Comparison of ENCODE assay signal across 11 cellular contexts in genomic region chr11:83054001-83054400, GRCh38. TPM values are rescaled to one million over a fixed set of nuclear protein-coding genes. Genes with fewer than 3 reads are reported as not detected.
DNase-seq lines count a peak whose midpoint lies in the region; ATAC-seq and TF ChIP-seq lines count a peak whose summit lies in the region.
"Had no signal": no experiment of that assay in that cellular context is flagged by ENCODE, and none has a peak within 500 bp of the region (broad histone marks: within the 10 kb centered on the region; RNA-seq: fewer than 3 reads in every experiment).

No MANE protein-coding gene starts in this region.

- H3K9me3 ChIP-seq in effector memory CD4-positive, alpha-beta T cell (ENCODE audit: control insufficient read depth, low read length) = no peaks in the 10 kb centered on the region
- H3K9me3 ChIP-seq: pancreas had no signal

- peak overlapping the region; percentile 72 for H3K27ac Mint-ChIP-seq in central memory CD8-positive, alpha-beta T cell (ENCODE audit: low read depth)

- no peak overlapping the region for H3K27ac ChIP-seq in effector memory CD4-positive, alpha-beta T cell (ENCODE audit: insufficient read depth, low read length, poor library complexity, severe bottlenecking)
- H3K27ac ChIP-seq: SK-N-MC had no signal

- no peak overlapping the region for H3K4me3 ChIP-seq in lower leg skin (ENCODE audit: low read depth, poor library complexity, severe bottlenecking)
- H3K4me3 ChIP-seq in effector memory CD4-positive, alpha-beta T cell (ENCODE audit: insufficient read depth, low read depth, low read length, poor library complexity, severe bottlenecking) = no peak overlapping the region
- H3K4me3 ChIP-seq: pancreas, SK-N-MC had no signal

- H3K27me3 ChIP-seq in effector memory CD4-positive, alpha-beta T cell (replicated peaks; ENCODE audit: control insufficient read depth, insufficient read depth, low read length, poor library complexity, severe bottlenecking) = no peaks in the 10 kb centered on the region
- H3K27me3 ChIP-seq: pancreas had no signal

- H3K36me3 ChIP-seq in effector memory CD4-positive, alpha-beta T cell (ENCODE audit: control insufficient read depth, insufficient read depth, low read length) = no peaks in the 10 kb centered on the region
- H3K36me3 ChIP-seq: pancreas had no signal

- 82 to 91% methylated on average over 2 of the region's 2 CpGs for whole genome bisulfite sequencing in lower leg skin, 2 donors

- H3K27me3 Mint-ChIP-seq in central memory CD8-positive, alpha-beta T cell = no peaks in the 10 kb centered on the region

- TF ChIP-seq CTCF in lower leg skin (IDR thresholded peaks at IDR 0.05) (no peak), GM13976 (IDR thresholded peaks at IDR 0.05; ENCODE audit: borderline replicate concordance, control extremely low read depth, extremely low read depth, insufficient read depth, missing control alignments) (no peak)

- in situ Hi-C loops in GM13976 (cut with MboI; ENCODE audit: low sequenced_read_pairs, unreplicated experiment) = no loop called here

- no peak for DNase-seq in central memory CD8-positive, alpha-beta T cell (ENCODE audit: low spot score in 2 of 2)
- DNase-seq in lower leg skin (ENCODE audit: low spot score in 2 of 2) = no peak
- no peak for DNase-seq in GM13976 (ENCODE audit: low spot score)
- no peak for DNase-seq in effector CD4-positive, alpha-beta T cell
- no peak for DNase-seq in effector memory CD4-positive, alpha-beta T cell
- DNase-seq: pancreas; stimulated activated CD8-positive, alpha-beta memory T cell treated with anti-CD3 and anti-CD28 coated beads, Interleukin-4, amount 100 ng/mL, for 48 hours had no signal

- intact Hi-C loops in lower leg skin (cut with DNase I; ENCODE audit: low total_unique reads) = no loop called here

- ATAC-seq in GM18505 (IDR thresholded peaks at IDR 0.05; ENCODE audit: unreplicated experiment) (peak; percentile 75), GM21447 (IDR thresholded peaks at IDR 0.05; ENCODE audit: unreplicated experiment) (peak; percentile 87), HG03460 (IDR thresholded peaks at IDR 0.05; ENCODE audit: unreplicated experiment) (peak; percentile 66)
- peak; percentile 68 for ATAC-seq in central memory CD8-positive, alpha-beta T cell (replicated peaks; ENCODE audit: extremely low read depth, poor library complexity, severe bottlenecking)

- H3K4me1 ChIP-seq in effector memory CD4-positive, alpha-beta T cell (ENCODE audit: control insufficient read depth, insufficient read depth, low read length, poor library complexity, severe bottlenecking) = peaks cover 8% of the 10 kb centered on the region

- no peaks in the 10 kb centered on the region for H3K9me3 Mint-ChIP-seq in central memory CD8-positive, alpha-beta T cell

- H3K36me3 Mint-ChIP-seq in central memory CD8-positive, alpha-beta T cell (ENCODE audit: insufficient read depth) = peaks cover 1% of the 10 kb centered on the region

- TF ChIP-seq POLR2A in GM18505 (IDR thresholded peaks at IDR 0.05; ENCODE audit: borderline replicate concordance, extremely low read depth, insufficient read depth, insufficient read length) = no peak
- no peak for TF ChIP-seq POLR2A in lower leg skin (IDR thresholded peaks at IDR 0.05)

- peaks cover 21% of the 10 kb centered on the region for H3K4me1 Mint-ChIP-seq in central memory CD8-positive, alpha-beta T cell

- no peak overlapping the region for H3K4me3 Mint-ChIP-seq in central memory CD8-positive, alpha-beta T cell

RNA-seq across cellular contexts. Expression of gene RAB30, which starts 17.7 kb away (rescaled TPM):
- 10 to 100 TPM; 13.4 to 53.9 (median 25.7) TPM for total RNA-seq in lower leg skin
